In genomic region chr10:17086865-17087264, GRCh38 we compare ENCODE assay signal across 10 cellular contexts. TPM values are rescaled to one million over a fixed set of nuclear protein-coding genes. Genes with fewer than 3 reads are reported as not detected.
"Had no signal": no experiment of that assay in that cellular context is flagged by ENCODE, and none has a peak within 500 bp of the region (broad histone marks: within the 10 kb centered on the region; RNA-seq: fewer than 3 reads in every experiment).

No MANE protein-coding gene starts in this region.

- H3K27ac Mint-ChIP-seq: IgD-negative memory B cell had no signal

- H3K4me3 ChIP-seq: K562 had no signal

- H3K4me1 Mint-ChIP-seq: IgD-negative memory B cell had no signal

- DNase-seq: IMR-90, KBM-7, KG1 had no signal

- H3K9me3 Mint-ChIP-seq: IgD-negative memory B cell had no signal

- H3K9ac ChIP-seq: KMS-11 had no signal

- H3K27me3 Mint-ChIP-seq: IgD-negative memory B cell had no signal

- H3K4me2 ChIP-seq: KMS-11 had no signal

- H3K4me3 Mint-ChIP-seq: IgD-negative memory B cell had no signal

- H3K27ac ChIP-seq: HL-60, KMS-11 had no signal

- FAIRE-seq: HepG2, HTR-8/SVneo, K562 had no signal

- ATAC-seq: HepG2, K562 had no signal

RNA-seq across cellular contexts. Expression of gene CUBN, which starts 42.7 kb away (rescaled TPM):
- total RNA-seq: HT-29 had no signal
- polyA plus RNA-seq: IgD-negative memory B cell had no signal
